ENCODE assay signal across 8 cellular contexts in the genomic region with DNA sequence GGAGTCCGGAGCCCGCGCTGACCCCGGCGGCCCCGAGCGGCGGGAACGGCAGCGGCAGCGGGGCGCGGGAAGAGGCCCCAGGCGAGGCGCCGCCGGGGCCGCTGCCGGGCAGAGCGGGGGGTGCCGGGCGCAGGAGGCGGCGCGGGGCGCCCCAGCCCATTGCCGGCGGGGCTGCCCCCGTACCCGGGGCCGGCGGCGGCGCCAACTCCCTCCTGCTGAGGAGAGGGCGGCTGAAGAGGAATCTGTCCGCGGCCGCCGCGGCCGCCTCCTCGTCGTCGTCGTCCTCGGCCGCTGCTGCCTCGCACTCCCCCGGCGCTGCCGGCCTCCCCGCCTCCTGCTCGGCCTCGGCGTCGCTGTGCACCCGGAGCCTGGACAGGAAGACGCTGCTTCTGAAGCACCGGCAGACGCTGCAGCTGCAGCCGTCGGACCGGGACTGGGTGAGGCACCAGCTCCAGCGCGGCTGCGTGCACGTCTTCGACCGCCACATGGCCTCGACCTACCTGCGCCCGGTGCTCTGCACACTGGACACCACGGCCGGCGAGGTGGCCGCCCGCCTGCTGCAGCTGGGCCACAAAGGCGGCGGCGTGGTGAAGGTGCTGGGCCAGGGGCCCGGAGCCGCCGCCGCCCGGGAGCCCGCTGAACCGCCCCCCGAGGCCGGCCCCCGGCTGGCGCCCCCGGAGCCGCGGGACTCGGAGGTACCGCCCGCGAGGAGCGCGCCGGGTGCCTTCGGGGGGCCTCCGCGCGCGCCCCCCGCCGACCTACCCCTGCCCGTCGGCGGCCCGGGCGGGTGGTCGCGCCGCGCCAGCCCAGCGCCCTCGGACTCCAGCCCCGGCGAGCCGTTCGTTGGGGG. TPM values are rescaled to one million over a fixed set of nuclear protein-coding genes. Genes with fewer than 3 reads are reported as not detected.
DNase-seq lines count a peak whose midpoint lies in the region; ATAC-seq and TF ChIP-seq lines count a peak whose summit lies in the region.

No MANE protein-coding gene starts in this region.

- intact Hi-C loops in PC-9 (cut with micrococcal nuclease; ENCODE audit: unreplicated experiment) = loop anchor here (1.0 to 10.0 kb wide), 8 partner anchors 41 to 531 kb away; a partner anchor contains a TSS
- intact Hi-C loops in tibial artery (cut with DNase I; ENCODE audit: low total_unique reads) = loop anchor here (2.0 to 10.0 kb wide), 5 partner anchors 131 to 429 kb away; no protein-coding TSS in a partner anchor

- peaks cover 41% of the 10 kb centered on the region for H3K79me2 ChIP-seq in PC-9 (ENCODE audit: low read depth)

- peak; percentile 33 for DNase-seq in Ammon's horn (ENCODE audit: low spot score)
- DNase-seq in PC-9 = peak; percentile 24 to 46
- DNase-seq in activated effector memory CD4-positive, alpha-beta T cell treated with Interleukin-2 at 50 U/mL for 16 hours = peak; percentile 50
- DNase-seq in fibroblast of villous mesenchyme (ENCODE audit: low read depth) = peak; percentile 55
- peak; percentile 38 to 79 for DNase-seq in tibial artery

- CTCF ChIA-PET in PC-9 (lab: Charles Lee) = no interaction called here

- TF ChIP-seq CTCF in PC-9 (conservative IDR thresholded peaks at IDR 0.05) = no peak
- no peak for TF ChIP-seq CTCF in fibroblast of villous mesenchyme (IDR thresholded peaks at IDR 0.05; ENCODE audit: insufficient read depth, low read depth, low read length)
- TF ChIP-seq CTCF in tibial artery (IDR thresholded peaks at IDR 0.05) = no peak

- peaks cover 28% of the 10 kb centered on the region for H3K4me1 ChIP-seq in PC-9 (replicated peaks; ENCODE audit: insufficient read depth)
- peaks cover 24% of the 10 kb centered on the region for H3K4me1 ChIP-seq in neuron (ENCODE audit: insufficient read depth, low read length)
- H3K4me1 ChIP-seq in tibial artery = peaks cover 0 to 34% (median 10%) of the 10 kb centered on the region in 4 donors

- H3K27ac ChIP-seq in PC-9 (peak overlapping the region; percentile 64), tibial artery (peak overlapping the region; percentile 92 to 93)

- ATAC-seq in GM19035 (IDR thresholded peaks at IDR 0.05; ENCODE audit: unreplicated experiment) (peak; percentile 36), HG03139 (IDR thresholded peaks at IDR 0.05; ENCODE audit: unreplicated experiment) (peak; percentile 23)

- no peaks in the 10 kb centered on the region for H3K27me3 ChIP-seq in PC-9 (ENCODE audit: insufficient read depth, low read depth)
- no peaks in the 10 kb centered on the region for H3K27me3 ChIP-seq in neuron (ENCODE audit: insufficient read depth, low read length)
- no peaks in the 10 kb centered on the region for H3K27me3 ChIP-seq in tibial artery

- peak overlapping the region; percentile 86 for H3K4me2 ChIP-seq in PC-9

- H3K4me3 ChIP-seq in PC-9 = peak overlapping the region; percentile 61
- H3K4me3 ChIP-seq in fibroblast of villous mesenchyme (ENCODE audit: low read depth, low read length) = peak overlapping the region; percentile 79
- peak overlapping the region; percentile 57 for H3K4me3 ChIP-seq in neuron (ENCODE audit: low read length)
- H3K4me3 ChIP-seq in tibial artery = peak overlapping the region; percentile 76 to 88

- H3F3A ChIP-seq in PC-9 (ENCODE audit: insufficient read depth, low read depth) = peaks cover 9% of the 10 kb centered on the region; the same call in 1 of the 2 replicates

- BruUV-seq in PC-9 (replicated peaks; lab: Mats Ljungman, UMichigan) = no TSS peak

- H3K9me2 ChIP-seq in PC-9 (ENCODE audit: insufficient read depth) = no peaks in the 10 kb centered on the region

- H3K9me3 ChIP-seq in PC-9 (ENCODE audit: insufficient read depth, low read depth) (no peaks in the 10 kb centered on the region), neuron (ENCODE audit: low read length) (no peaks in the 10 kb centered on the region), tibial artery (no peaks in the 10 kb centered on the region)

- no peaks in the 10 kb centered on the region for H4K20me1 ChIP-seq in PC-9 (ENCODE audit: insufficient read depth)

- H3K36me3 ChIP-seq in PC-9 (ENCODE audit: low read depth) (0 out of 2 replicates have a peak, but pooled peaks cover 3% of the 10 kb centered on the region), neuron (ENCODE audit: insufficient read depth, low read length) (no peaks in the 10 kb centered on the region), tibial artery (no peaks in the 10 kb centered on the region)

- H2AFZ ChIP-seq in PC-9 (0 out of 2 replicates have a peak overlapping the region, but pooled peaks have one; percentile 56), neuron (ENCODE audit: low read depth, low read length) (no peak overlapping the region)

- POLR2A ChIA-PET in PC-9 (lab: Charles Lee; ENCODE audit: unreplicated experiment) = no interaction called here

RNA-seq across cellular contexts. Expression of a gene that starts 0.7 kb away (rescaled TPM):
- total RNA-seq in PC-9 (2021) (21.1 and 21.3 TPM in 2 replicates), fibroblast of villous mesenchyme (4.7 and 6.8 TPM in 2 replicates)

Comparison
In these comparisons a context has a peak if more than half of its experiments do, and no peak if none do; other contexts are left out.
1. Peak in every context shown above with its lines: DNase-seq, ATAC-seq, H3K4me3 ChIP-seq and H3K27ac ChIP-seq.